ENCODE assay signal across 1 cellular context in genomic region chr16:19132898-19133297, GRCh38.
TF ChIP-seq lines count a peak whose summit lies in the region.

No MANE protein-coding gene starts in this region.

TF ChIP-seq in GM23338, 12 proteins besides CTCF, POLR2A, EP300 and RAD21 (continued from another document):
- TF ChIP-seq ZNF462 (CRISPR knock-in tag; IDR thresholded peaks at IDR 0.05) = no peak
- no peak for TF ChIP-seq REST (IDR thresholded peaks at IDR 0.05; ENCODE audit: unreplicated experiment)
- TF ChIP-seq ZNF114 (CRISPR knock-in tag; IDR thresholded peaks at IDR 0.05) = no peak
- no peak for TF ChIP-seq POLR2AphosphoS5 (IDR thresholded peaks at IDR 0.05; ENCODE audit: low read depth)
- no peak for TF ChIP-seq CREB1 (CRISPR knock-in tag; IDR thresholded peaks at IDR 0.05; ENCODE audit: low read depth)
- no peak for TF ChIP-seq ETS1 (IDR thresholded peaks at IDR 0.05)
